Comparison of ENCODE assay signal across 14 cellular contexts in genomic region chr6:23027281-23027680, GRCh38.
DNase-seq lines count a peak whose midpoint lies in the region; ATAC-seq, FAIRE-seq and TF ChIP-seq lines count a peak whose summit lies in the region.
"Had no signal": no experiment of that assay in that cellular context is flagged by ENCODE, and none has a peak within 500 bp of the region (broad histone marks: within the 10 kb centered on the region; RNA-seq: fewer than 3 reads in every experiment).

No MANE protein-coding gene starts in this region.

- no peak overlapping the region for H3K4me3 Mint-ChIP-seq in activated naive CD4-positive, alpha-beta T cell treated with anti-CD3 and anti-CD28 coated beads, Interleukin-2, amount 10 ng/mL, durations not matched to agents 7 days and 5 days
- H3K4me3 Mint-ChIP-seq: activated T-cell treated with anti-CD3 and anti-CD28 coated beads, Interleukin-2, amount 50 U/mL, for 24 hours; IgD-negative memory B cell had no signal

- FAIRE-seq in frontal cortex (lab: Jason Lieb, UNC), result no peak

- no peak for TF ChIP-seq CTCF in GM13977 (IDR thresholded peaks at IDR 0.05; ENCODE audit: extremely low read depth, insufficient read depth, missing control alignments)

- no peaks in the 10 kb centered on the region for H3K4me1 Mint-ChIP-seq in activated naive CD4-positive, alpha-beta T cell treated with anti-CD3 and anti-CD28 coated beads, Interleukin-2, amount 10 ng/mL, durations not matched to agents 7 days and 5 days
- H3K4me1 Mint-ChIP-seq: IgD-negative memory B cell had no signal

- no peak for ATAC-seq in GM18519 (IDR thresholded peaks at IDR 0.05; ENCODE audit: low FRiP score, unreplicated experiment)
- ATAC-seq: upper lobe of right lung had no signal

- H3K9me3 Mint-ChIP-seq in activated naive CD4-positive, alpha-beta T cell treated with anti-CD3 and anti-CD28 coated beads, Interleukin-2, amount 10 ng/mL, durations not matched to agents 7 days and 5 days, result no peaks in the 10 kb centered on the region

- DNase-seq in NCI-H146 (lab: John Stamatoyannopoulos, UW) (peak; percentile 94), NCI-H748 treated with DMSO at 0.1 percent for 48 hours (lab: John Stamatoyannopoulos, UW) (peak; percentile 98), frontal cortex (ENCODE audit: low spot score in 2 of 2) (peak; percentile 21 to 40), retina (peak; percentile 68), GM13977 (ENCODE audit: low spot score) (no peak), NCI-H1092 treated with DMSO at 0.1 percent for 48 hours (lab: John Stamatoyannopoulos, UW) (no peak)
- no peak for DNase-seq in activated naive CD4-positive, alpha-beta T cell treated with anti-CD3 and anti-CD28 coated beads, Interleukin-2, amount 10 ng/mL, durations not matched to agents 7 days and 5 days
- DNase-seq: activated CD4-positive, CD25-positive, alpha-beta regulatory T cell; activated T-cell treated with anti-CD3 and anti-CD28 coated beads, Interleukin-2, amount 50 U/mL, for 24 hours; SIG-M5; stimulated activated CD4-positive, alpha-beta T cell treated with anti-CD3 and anti-CD28 coated beads, Interleukin-15, amount 100 ng/mL, for 24 hours; upper lobe of right lung had no signal

- no peaks in the 10 kb centered on the region for H3K27me3 Mint-ChIP-seq in activated naive CD4-positive, alpha-beta T cell treated with anti-CD3 and anti-CD28 coated beads, Interleukin-2, amount 10 ng/mL, durations not matched to agents 7 days and 5 days
- H3K27me3 Mint-ChIP-seq: activated T-cell treated with anti-CD3 and anti-CD28 coated beads, Interleukin-2, amount 50 U/mL, for 24 hours; IgD-negative memory B cell had no signal

- H3K36me3 Mint-ChIP-seq in activated naive CD4-positive, alpha-beta T cell treated with anti-CD3 and anti-CD28 coated beads, Interleukin-2, amount 10 ng/mL, durations not matched to agents 7 days and 5 days, result no peaks in the 10 kb centered on the region
- H3K36me3 Mint-ChIP-seq: IgD-negative memory B cell had no signal

- CTCF ChIA-PET in activated naive CD4-positive, alpha-beta T cell treated with anti-CD3 and anti-CD28 coated beads, Interleukin-2, amount 10 ng/mL, durations not matched to agents 7 days and 5 days (lab: Charles Lee), result no interaction called here

- in situ Hi-C loops in GM13977 (cut with MboI; ENCODE audit: low pct_unique_long_range_greater_than_20kb, low sequenced_read_pairs, unreplicated experiment), result no loop called here

- H3K27ac Mint-ChIP-seq in activated naive CD4-positive, alpha-beta T cell treated with anti-CD3 and anti-CD28 coated beads, Interleukin-2, amount 10 ng/mL, durations not matched to agents 7 days and 5 days, result no peak overlapping the region
- H3K27ac Mint-ChIP-seq: activated T-cell treated with anti-CD3 and anti-CD28 coated beads, Interleukin-2, amount 50 U/mL, for 24 hours; IgD-negative memory B cell had no signal

Comparison
In these comparisons a context has a peak if more than half of its experiments do, and no peak if none do; other contexts are left out.
1. DNase-seq: peak in NCI-H146 (single experiment), NCI-H748 treated with DMSO at 0.1 percent for 48 hours (single experiment), frontal cortex (2 of 2) and retina (single experiment); none in GM13977 (single experiment), activated naive CD4-positive, alpha-beta T cell treated with anti-CD3 and anti-CD28 coated beads, Interleukin-2, amount 10 ng/mL, durations not matched to agents 7 days and 5 days (single experiment) and NCI-H1092 treated with DMSO at 0.1 percent for 48 hours (single experiment).